ENCODE assay signal across 7 cellular contexts in genomic region chr19:31350033-31350692, GRCh38. TPM values are rescaled to one million over a fixed set of nuclear protein-coding genes. Genes with fewer than 3 reads are reported as not detected.
DNase-seq lines count a peak whose midpoint lies in the region; ATAC-seq and TF ChIP-seq lines count a peak whose summit lies in the region.

No MANE protein-coding gene starts in this region.

- H3K9me3 Mint-ChIP-seq in stimulated activated effector memory CD8-positive, alpha-beta T cell treated with anti-CD3 and anti-CD28 coated beads, Interleukin-12 subunit alpha, Interleukin-12 subunit beta, amount 100 ng/mL, for 72 hours, result no peaks in the 10 kb centered on the region

- no peaks in the 10 kb centered on the region for H3K79me2 ChIP-seq in OCI-LY7 (ENCODE audit: insufficient read depth, low read depth, low read length)

- no TSS peak for BruUV-seq in OCI-LY7 (replicated peaks; lab: Mats Ljungman, UMichigan)

- H2AFZ ChIP-seq in OCI-LY7 (ENCODE audit: low read length), result no peak overlapping the region

- H3K4me3 ChIP-seq in adipocyte (ENCODE audit: low read length) (peak overlapping the region; percentile 90), iPS-18a (ENCODE audit: low read length) (peak overlapping the region; percentile 58), OCI-LY7 (ENCODE audit: low read depth, low read length, poor library complexity, severe bottlenecking) (no peak overlapping the region)

- no peaks in the 10 kb centered on the region for H3K36me3 ChIP-seq in adipocyte (ENCODE audit: control insufficient read depth, insufficient read depth, low read length, severe bottlenecking)
- H3K36me3 ChIP-seq in iPS-18a (ENCODE audit: control insufficient read depth, low read depth, low read length), result no peaks in the 10 kb centered on the region
- H3K36me3 ChIP-seq in OCI-LY7 (ENCODE audit: insufficient read depth, low read length), result no peaks in the 10 kb centered on the region

- peak overlapping the region; percentile 87 for H3K4me3 Mint-ChIP-seq in stimulated activated effector memory CD8-positive, alpha-beta T cell treated with anti-CD3 and anti-CD28 coated beads, Interleukin-12 subunit alpha, Interleukin-12 subunit beta, amount 100 ng/mL, for 72 hours

- POLR2A ChIA-PET in OCI-LY7 (lab: Charles Lee), result no interaction called here

- H3K4me1 ChIP-seq in adipocyte (ENCODE audit: control insufficient read depth, insufficient read depth, low read length), result peaks cover 18% of the 10 kb centered on the region
- peaks cover 41% of the 10 kb centered on the region for H3K4me1 ChIP-seq in iPS-18a (ENCODE audit: control insufficient read depth, low read depth, low read length)
- no peaks in the 10 kb centered on the region for H3K4me1 ChIP-seq in OCI-LY7 (ENCODE audit: insufficient read depth, low read length, poor library complexity, severe bottlenecking)

- intact Hi-C loops in OCI-LY7 (cut with micrococcal nuclease; ENCODE audit: unreplicated experiment), result no loop called here

- H4K20me1 ChIP-seq in OCI-LY7 (ENCODE audit: insufficient read depth, low read length), result no peaks in the 10 kb centered on the region

- H3K9me2 ChIP-seq in OCI-LY7 (ENCODE audit: insufficient read depth, low read length), result no peaks in the 10 kb centered on the region

- H3K9me3 ChIP-seq in adipocyte (ENCODE audit: control insufficient read depth, low read length), result no peaks in the 10 kb centered on the region
- no peaks in the 10 kb centered on the region for H3K9me3 ChIP-seq in iPS-18a (ENCODE audit: control insufficient read depth, low read depth, low read length)
- H3K9me3 ChIP-seq in OCI-LY7 (ENCODE audit: low read length), result no peaks in the 10 kb centered on the region

- DNase-seq in HK-2 (ENCODE audit: unreplicated experiment) (peak; percentile 10), adipocyte (ENCODE audit: low read depth) (peak; percentile 67), OCI-LY7 (ENCODE audit: low spot score) (no peak)
- DNase-seq in stimulated activated effector memory CD8-positive, alpha-beta T cell treated with anti-CD3 and anti-CD28 coated beads, Interleukin-12 subunit alpha, Interleukin-12 subunit beta, amount 100 ng/mL, for 72 hours (ENCODE audit: low spot score in 2 of 2), result no peak

- peaks cover 52% of the 10 kb centered on the region for H3K4me1 Mint-ChIP-seq in stimulated activated effector memory CD8-positive, alpha-beta T cell treated with anti-CD3 and anti-CD28 coated beads, Interleukin-12 subunit alpha, Interleukin-12 subunit beta, amount 100 ng/mL, for 72 hours

- peak; percentile 20 for ATAC-seq in stimulated activated effector memory CD8-positive, alpha-beta T cell treated with anti-CD3 and anti-CD28 coated beads, Interleukin-12 subunit alpha, Interleukin-12 subunit beta, amount 100 ng/mL, for 72 hours
- ATAC-seq in HG03354 (IDR thresholded peaks at IDR 0.05; ENCODE audit: poor library complexity, severe bottlenecking, unreplicated experiment), result no peak
- ATAC-seq in HG02678 (IDR thresholded peaks at IDR 0.05; ENCODE audit: unreplicated experiment), result no peak

- peaks cover 6% of the 10 kb centered on the region for H3K36me3 Mint-ChIP-seq in stimulated activated effector memory CD8-positive, alpha-beta T cell treated with anti-CD3 and anti-CD28 coated beads, Interleukin-12 subunit alpha, Interleukin-12 subunit beta, amount 100 ng/mL, for 72 hours

- H3K9ac ChIP-seq in adipocyte (ENCODE audit: low read length) (peak overlapping the region; percentile 93), iPS-18a (ENCODE audit: low read length) (no peak overlapping the region)

- no peak overlapping the region for H3K27ac ChIP-seq in iPS-18a (ENCODE audit: low read length)
- no peak overlapping the region for H3K27ac ChIP-seq in OCI-LY7 (ENCODE audit: low read depth, low read length, poor library complexity, severe bottlenecking)

- H3K27me3 ChIP-seq in adipocyte (replicated peaks; ENCODE audit: control insufficient read depth, insufficient read depth, low read length) (no peaks in the 10 kb centered on the region), iPS-18a (ENCODE audit: control insufficient read depth, insufficient read depth, low read length) (peaks cover 81% of the 10 kb centered on the region)

- CTCF ChIA-PET in OCI-LY7 (lab: Charles Lee; ENCODE audit: unreplicated experiment), result no interaction called here

- H3K4me2 ChIP-seq in OCI-LY7 (ENCODE audit: low read length), result no peak overlapping the region

- H3K27ac Mint-ChIP-seq in stimulated activated effector memory CD8-positive, alpha-beta T cell treated with anti-CD3 and anti-CD28 coated beads, Interleukin-12 subunit alpha, Interleukin-12 subunit beta, amount 100 ng/mL, for 72 hours, result no peak overlapping the region

- no peak for TF ChIP-seq CTCF in OCI-LY7 (conservative IDR thresholded peaks at IDR 0.05; ENCODE audit: low read length)

RNA-seq across cellular contexts. Expression of gene TSHZ3, which starts 0.9 kb away (rescaled TPM):
- total RNA-seq in OCI-LY7 (2014; rRNA removed; shearing (Covaris generic)), result not detected in 2 replicates
- total RNA-seq in OCI-LY7 (2022), result not detected in 2 replicates

Comparison
In these comparisons a context has a peak if more than half of its experiments do, and no peak if none do; other contexts are left out.
1. DNase-seq: peak in HK-2 (single experiment) and adipocyte (single experiment); none in stimulated activated effector memory CD8-positive, alpha-beta T cell treated with anti-CD3 and anti-CD28 coated beads, Interleukin-12 subunit alpha, Interleukin-12 subunit beta, amount 100 ng/mL, for 72 hours (0 of 2) and OCI-LY7 (single experiment).